Comparison of ENCODE assay signal across 13 cellular contexts in genomic region chr19:39128511-39129079, GRCh38. TPM values are rescaled to one million over a fixed set of nuclear protein-coding genes. Genes with fewer than 3 reads are reported as not detected.
DNase-seq lines count a peak whose midpoint lies in the region; ATAC-seq and TF ChIP-seq lines count a peak whose summit lies in the region.
"Had no signal": no experiment of that assay in that cellular context is flagged by ENCODE, and none has a peak within 500 bp of the region (broad histone marks: within the 10 kb centered on the region; RNA-seq: fewer than 3 reads in every experiment).

No MANE protein-coding gene starts in this region.

- DNase-seq in AG10803 (ENCODE audit: low read depth) = peak; percentile 39
- DNase-seq in HEK293T (ENCODE audit: extremely low spot score) = no peak
- DNase-seq in endodermal cell = no peak
- DNase-seq in osteocyte (ENCODE audit: extremely low spot score, unreplicated experiment) = no peak
- no peak for DNase-seq in NCI-H510A treated with DMSO at 0.1 percent for 48 hours (lab: John Stamatoyannopoulos, UW)
- no peak for DNase-seq in NCI-H748 (lab: John Stamatoyannopoulos, UW; ENCODE audit: unreplicated experiment)
- no peak for DNase-seq in coronary artery (ENCODE audit: low spot score)
- DNase-seq: activated CD4-positive, CD25-positive, alpha-beta regulatory T cell treated with anti-CD3 and anti-CD28 coated beads, Interleukin-2, amount 50 U/mL, for 72 hours; BE2C; naive thymus-derived CD4-positive, alpha-beta T cell; NCI-H2171 had no signal

- H3K27me3 Mint-ChIP-seq in endodermal cell (ENCODE audit: insufficient read depth) (no peaks in the 10 kb centered on the region), osteocyte (ENCODE audit: unreplicated experiment) (no peaks in the 10 kb centered on the region)
- H3K27me3 Mint-ChIP-seq: naive thymus-derived CD4-positive, alpha-beta T cell had no signal

- H3K4me3 ChIP-seq in AG10803 (ENCODE audit: low read length) = no peak overlapping the region
- H3K4me3 ChIP-seq in endodermal cell (ENCODE audit: low read length) = no peak overlapping the region
- H3K4me3 ChIP-seq in coronary artery = no peak overlapping the region

- H3K4me1 Mint-ChIP-seq in endodermal cell (peaks cover 41% of the 10 kb centered on the region), osteocyte (ENCODE audit: unreplicated experiment) (peaks cover 52% of the 10 kb centered on the region)

- H3K9me3 ChIP-seq in endodermal cell (ENCODE audit: control insufficient read depth, low read length) = no peaks in the 10 kb centered on the region
- H3K9me3 ChIP-seq: BE2C had no signal

- no peak overlapping the region for H3K27ac ChIP-seq in endodermal cell (ENCODE audit: low read depth, low read length)
- H3K27ac ChIP-seq in coronary artery = peak overlapping the region in 1 of 2 donors; percentile 90

- ATAC-seq in HG03565 (IDR thresholded peaks at IDR 0.05; ENCODE audit: unreplicated experiment) = no peak
- ATAC-seq: esophagus mucosa; naive thymus-derived CD4-positive, alpha-beta T cell had no signal

- no peaks in the 10 kb centered on the region for H3K36me3 ChIP-seq in endodermal cell (ENCODE audit: control insufficient read depth, insufficient read depth, low read length)
- H3K36me3 ChIP-seq: BE2C had no signal

- no peak overlapping the region for H3K9ac ChIP-seq in endodermal cell (ENCODE audit: extremely low read depth, low read length, poor library complexity, severe bottlenecking)

- H3K27ac Mint-ChIP-seq in endodermal cell (peak overlapping the region; percentile 30), osteocyte (ENCODE audit: unreplicated experiment) (peak overlapping the region; percentile 66)

- 93 to 98% methylated on average over 6 of the region's 6 CpGs for WGBS in endodermal cell (ENCODE audit: insufficient coverage in 1 of 2, insufficient read length in 1 of 2), 2 experiments

- POLR2A ChIA-PET in HEK293T (lab: Yijun Ruan, JAX) = no interaction called here

- no peaks in the 10 kb centered on the region for H3K9me3 Mint-ChIP-seq in endodermal cell
- no peaks in the 10 kb centered on the region for H3K9me3 Mint-ChIP-seq in osteocyte (ENCODE audit: unreplicated experiment)

- H3K36me3 Mint-ChIP-seq in endodermal cell (ENCODE audit: low read depth) (no peaks in the 10 kb centered on the region), osteocyte (ENCODE audit: unreplicated experiment) (no peaks in the 10 kb centered on the region)

- H3K4me3 Mint-ChIP-seq in endodermal cell (no peak overlapping the region), osteocyte (ENCODE audit: unreplicated experiment) (no peak overlapping the region)

- H3K27me3 ChIP-seq in endodermal cell (ENCODE audit: control insufficient read depth, insufficient read depth, low read length, poor library complexity, severe bottlenecking) = no peaks in the 10 kb centered on the region
- H3K27me3 ChIP-seq: BE2C had no signal

- H3K4me1 ChIP-seq in endodermal cell (ENCODE audit: control insufficient read depth, insufficient read depth, low read length) = peaks cover 8% of the 10 kb centered on the region

- CTCF ChIA-PET in HEK293T (lab: Yijun Ruan, JAX) = no interaction called here

- peak; percentile 24 for TF ChIP-seq CTCF in AG10803 (conservative IDR thresholded peaks at IDR 0.05; ENCODE audit: low read length)
- TF ChIP-seq CTCF in endodermal cell (conservative IDR thresholded peaks at IDR 0.05) = peak; percentile 33
- no peak for TF ChIP-seq CTCF in osteocyte (IDR thresholded peaks at IDR 0.05)
- TF ChIP-seq CTCF in coronary artery (IDR thresholded peaks at IDR 0.05) = no peak

TF ChIP-seq in HEK293T, 16 proteins besides CTCF, POLR2A, EP300 and RAD21:
- TF ChIP-seq L3MBTL2 (conservative IDR thresholded peaks at IDR 0.05) = no peak
- TF ChIP-seq PKNOX1 (IDR thresholded peaks at IDR 0.05) = peak; percentile 48
TF ChIP-seq in HEK293T: peak in this region for 1.

RNA-seq across cellular contexts. Expression of gene PAK4, which starts 3.0 kb away (rescaled TPM):
- 10 to 100 TPM; 63.9 to 68.1 TPM for total RNA-seq in endodermal cell
- 59.4 TPM for polyA plus RNA-seq in endodermal cell (2013, experiment 1 of 2)
- polyA plus RNA-seq in endodermal cell (2013, experiment 2 of 2) = 56.1 TPM
- 14.8 and 16.5 TPM in 2 replicates for total RNA-seq in osteocyte

RNA-seq across cellular contexts. Expression of gene ACP7, which starts 44.4 kb away (rescaled TPM):
- under 1 TPM in 1 of 2 donors, not detected in 1; 0.29 TPM for total RNA-seq in endodermal cell
- not detected for polyA plus RNA-seq in endodermal cell (2013, experiment 1 of 2)
- polyA plus RNA-seq in endodermal cell (2013, experiment 2 of 2) = not detected
- not detected in 2 replicates for total RNA-seq in osteocyte
- total RNA-seq: naive thymus-derived CD4-positive, alpha-beta T cell had no signal
- polyA plus RNA-seq: naive thymus-derived CD4-positive, alpha-beta T cell had no signal

Comparison
In these comparisons a context has a peak if more than half of its experiments do, and no peak if none do; other contexts are left out.
1. CTCF ChIP-seq: peak in AG10803 (single experiment) and endodermal cell (single experiment); none in osteocyte (single experiment) and coronary artery (single experiment).